In the genomic region with DNA sequence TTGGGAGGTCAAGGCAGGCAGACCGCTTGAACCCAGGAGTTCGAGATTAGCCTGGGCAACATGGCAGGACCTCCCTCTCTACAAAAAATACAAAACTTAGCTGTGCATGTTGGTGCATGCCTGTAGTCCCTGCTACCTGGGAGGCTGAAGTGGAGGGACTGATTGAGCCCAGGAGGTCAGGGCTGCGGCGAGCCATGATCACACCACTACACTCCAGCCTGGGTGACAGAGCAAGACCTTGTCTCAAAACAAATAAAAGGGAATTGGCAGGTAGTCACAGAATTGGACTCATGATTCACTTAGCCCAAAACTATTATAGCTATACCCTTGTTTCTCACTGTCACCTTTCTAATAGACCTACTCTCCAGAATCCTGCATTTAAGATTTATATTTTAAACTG, we compare ENCODE assay signal across 1 cellular context.
TF ChIP-seq lines count a peak whose summit lies in the region.

No MANE protein-coding gene starts in this region.

TF ChIP-seq in liver, 16 proteins besides CTCF, POLR2A, EP300 and RAD21 (continued from another document):
- TF ChIP-seq, protein P1, sequence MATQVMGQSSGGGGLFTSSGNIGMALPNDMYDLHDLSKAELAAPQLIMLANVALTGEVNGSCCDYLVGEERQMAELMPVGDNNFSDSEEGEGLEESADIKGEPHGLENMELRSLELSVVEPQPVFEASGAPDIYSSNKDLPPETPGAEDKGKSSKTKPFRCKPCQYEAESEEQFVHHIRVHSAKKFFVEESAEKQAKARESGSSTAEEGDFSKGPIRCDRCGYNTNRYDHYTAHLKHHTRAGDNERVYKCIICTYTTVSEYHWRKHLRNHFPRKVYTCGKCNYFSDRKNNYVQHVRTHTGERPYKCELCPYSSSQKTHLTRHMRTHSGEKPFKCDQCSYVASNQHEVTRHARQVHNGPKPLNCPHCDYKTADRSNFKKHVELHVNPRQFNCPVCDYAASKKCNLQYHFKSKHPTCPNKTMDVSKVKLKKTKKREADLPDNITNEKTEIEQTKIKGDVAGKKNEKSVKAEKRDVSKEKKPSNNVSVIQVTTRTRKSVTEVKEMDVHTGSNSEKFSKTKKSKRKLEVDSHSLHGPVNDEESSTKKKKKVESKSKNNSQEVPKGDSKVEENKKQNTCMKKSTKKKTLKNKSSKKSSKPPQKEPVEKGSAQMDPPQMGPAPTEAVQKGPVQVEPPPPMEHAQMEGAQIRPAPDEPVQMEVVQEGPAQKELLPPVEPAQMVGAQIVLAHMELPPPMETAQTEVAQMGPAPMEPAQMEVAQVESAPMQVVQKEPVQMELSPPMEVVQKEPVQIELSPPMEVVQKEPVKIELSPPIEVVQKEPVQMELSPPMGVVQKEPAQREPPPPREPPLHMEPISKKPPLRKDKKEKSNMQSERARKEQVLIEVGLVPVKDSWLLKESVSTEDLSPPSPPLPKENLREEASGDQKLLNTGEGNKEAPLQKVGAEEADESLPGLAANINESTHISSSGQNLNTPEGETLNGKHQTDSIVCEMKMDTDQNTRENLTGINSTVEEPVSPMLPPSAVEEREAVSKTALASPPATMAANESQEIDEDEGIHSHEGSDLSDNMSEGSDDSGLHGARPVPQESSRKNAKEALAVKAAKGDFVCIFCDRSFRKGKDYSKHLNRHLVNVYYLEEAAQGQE (IDR thresholded peaks at IDR 0.05), result no peak
- TF ChIP-seq FOXA2 (IDR thresholded peaks at IDR 0.05) (no peak), JUND (IDR thresholded peaks at IDR 0.05) (no peak)
